ENCODE assay signal across 1 cellular context in the genomic region with DNA sequence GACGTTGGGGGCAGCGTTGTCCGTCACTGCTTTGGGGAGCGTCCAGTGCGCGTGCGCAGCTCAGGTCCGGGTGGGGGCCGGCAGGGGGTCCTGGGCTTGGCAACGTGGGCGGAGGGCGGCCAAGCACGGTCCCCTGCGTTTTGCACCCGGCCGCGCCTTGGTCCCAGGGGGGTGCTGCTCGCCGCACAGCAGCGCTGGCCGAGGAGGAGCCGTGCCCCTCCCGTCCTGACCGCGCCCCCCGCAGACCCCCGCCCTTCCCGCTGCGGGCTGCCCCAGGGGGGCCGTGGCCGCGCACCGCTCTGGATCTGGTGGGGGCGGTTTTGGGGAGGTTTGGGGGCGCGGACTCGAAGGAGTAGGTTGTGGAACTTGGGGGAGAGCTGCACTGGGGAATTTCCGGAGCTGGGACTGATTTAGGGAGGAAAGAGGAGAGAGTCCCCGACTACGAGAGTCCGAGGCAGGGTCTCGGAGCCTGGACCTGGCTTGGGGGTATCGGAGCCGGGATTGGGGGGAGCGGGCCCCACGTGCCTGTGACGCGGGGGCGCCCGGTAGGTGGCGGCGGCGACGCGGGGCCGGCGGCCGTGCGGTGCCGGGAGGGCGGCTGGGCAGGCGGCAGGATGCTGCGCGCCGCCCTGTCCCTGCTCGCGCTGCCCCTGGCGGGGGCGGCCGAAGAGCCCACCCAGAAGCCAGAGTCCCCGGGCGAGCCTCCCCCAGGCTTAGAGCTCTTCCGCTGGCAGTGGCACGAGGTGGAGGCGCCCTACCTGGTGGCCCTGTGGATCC.
A peak's percentile ranks its signal among the peaks of the same experiment; 100 is the strongest.
TF ChIP-seq lines count a peak whose summit lies in the region.

A gene with protein sequence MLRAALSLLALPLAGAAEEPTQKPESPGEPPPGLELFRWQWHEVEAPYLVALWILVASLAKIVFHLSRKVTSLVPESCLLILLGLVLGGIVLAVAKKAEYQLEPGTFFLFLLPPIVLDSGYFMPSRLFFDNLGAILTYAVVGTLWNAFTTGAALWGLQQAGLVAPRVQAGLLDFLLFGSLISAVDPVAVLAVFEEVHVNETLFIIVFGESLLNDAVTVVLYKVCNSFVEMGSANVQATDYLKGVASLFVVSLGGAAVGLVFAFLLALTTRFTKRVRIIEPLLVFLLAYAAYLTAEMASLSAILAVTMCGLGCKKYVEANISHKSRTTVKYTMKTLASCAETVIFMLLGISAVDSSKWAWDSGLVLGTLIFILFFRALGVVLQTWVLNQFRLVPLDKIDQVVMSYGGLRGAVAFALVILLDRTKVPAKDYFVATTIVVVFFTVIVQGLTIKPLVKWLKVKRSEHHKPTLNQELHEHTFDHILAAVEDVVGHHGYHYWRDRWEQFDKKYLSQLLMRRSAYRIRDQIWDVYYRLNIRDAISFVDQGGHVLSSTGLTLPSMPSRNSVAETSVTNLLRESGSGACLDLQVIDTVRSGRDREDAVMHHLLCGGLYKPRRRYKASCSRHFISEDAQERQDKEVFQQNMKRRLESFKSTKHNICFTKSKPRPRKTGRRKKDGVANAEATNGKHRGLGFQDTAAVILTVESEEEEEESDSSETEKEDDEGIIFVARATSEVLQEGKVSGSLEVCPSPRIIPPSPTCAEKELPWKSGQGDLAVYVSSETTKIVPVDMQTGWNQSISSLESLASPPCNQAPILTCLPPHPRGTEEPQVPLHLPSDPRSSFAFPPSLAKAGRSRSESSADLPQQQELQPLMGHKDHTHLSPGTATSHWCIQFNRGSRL (plus strand): TSS at position 579 of the 777 bp plus-strand sequence. CDS start 36 bp downstream, at position 615.

TF ChIP-seq in HEK293, 187 proteins besides CTCF, POLR2A, EP300 and RAD21 (continues in another document):
- no peak for TF ChIP-seq ZNF843 (tag by site-specific recombination; IDR thresholded peaks at IDR 0.05)
- TF ChIP-seq ZNF133 (tag by site-specific recombination; IDR thresholded peaks at IDR 0.05), result no peak
- TF ChIP-seq SALL2 (tag by site-specific recombination; IDR thresholded peaks at IDR 0.05; ENCODE audit: borderline replicate concordance), result no peak
- TF ChIP-seq OVOL3 (tag by site-specific recombination; IDR thresholded peaks at IDR 0.05), result no peak
- TF ChIP-seq ZNF776 (tag by site-specific recombination; IDR thresholded peaks at IDR 0.05; ENCODE audit: borderline replicate concordance), result no peak
- TF ChIP-seq, protein P1, sequence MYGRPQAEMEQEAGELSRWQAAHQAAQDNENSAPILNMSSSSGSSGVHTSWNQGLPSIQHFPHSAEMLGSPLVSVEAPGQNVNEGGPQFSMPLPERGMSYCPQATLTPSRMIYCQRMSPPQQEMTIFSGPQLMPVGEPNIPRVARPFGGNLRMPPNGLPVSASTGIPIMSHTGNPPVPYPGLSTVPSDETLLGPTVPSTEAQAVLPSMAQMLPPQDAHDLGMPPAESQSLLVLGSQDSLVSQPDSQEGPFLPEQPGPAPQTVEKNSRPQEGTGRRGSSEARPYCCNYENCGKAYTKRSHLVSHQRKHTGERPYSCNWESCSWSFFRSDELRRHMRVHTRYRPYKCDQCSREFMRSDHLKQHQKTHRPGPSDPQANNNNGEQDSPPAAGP (tag by site-specific recombination; IDR thresholded peaks at IDR 0.05), result 0 out of 2 replicates have a peak, but pooled peaks have one; percentile 29
- TF ChIP-seq ZNF394 (tag by site-specific recombination; IDR thresholded peaks at IDR 0.05; ENCODE audit: borderline replicate concordance), result no peak
- TF ChIP-seq ZNF341 (tag by site-specific recombination; IDR thresholded peaks at IDR 0.05; ENCODE audit: low read depth), result peak; percentile 49
- TF ChIP-seq ZNF423 (tag by site-specific recombination; IDR thresholded peaks at IDR 0.05), result peak; percentile 73
- TF ChIP-seq ZNF354C (tag by site-specific recombination; IDR thresholded peaks at IDR 0.05; ENCODE audit: borderline replicate concordance, low read depth), result no peak
- TF ChIP-seq ZNF155 (tag by site-specific recombination; IDR thresholded peaks at IDR 0.05), result no peak
- TF ChIP-seq ZNF658 (tag by site-specific recombination; IDR thresholded peaks at IDR 0.05), result no peak
- TF ChIP-seq, protein P2, sequence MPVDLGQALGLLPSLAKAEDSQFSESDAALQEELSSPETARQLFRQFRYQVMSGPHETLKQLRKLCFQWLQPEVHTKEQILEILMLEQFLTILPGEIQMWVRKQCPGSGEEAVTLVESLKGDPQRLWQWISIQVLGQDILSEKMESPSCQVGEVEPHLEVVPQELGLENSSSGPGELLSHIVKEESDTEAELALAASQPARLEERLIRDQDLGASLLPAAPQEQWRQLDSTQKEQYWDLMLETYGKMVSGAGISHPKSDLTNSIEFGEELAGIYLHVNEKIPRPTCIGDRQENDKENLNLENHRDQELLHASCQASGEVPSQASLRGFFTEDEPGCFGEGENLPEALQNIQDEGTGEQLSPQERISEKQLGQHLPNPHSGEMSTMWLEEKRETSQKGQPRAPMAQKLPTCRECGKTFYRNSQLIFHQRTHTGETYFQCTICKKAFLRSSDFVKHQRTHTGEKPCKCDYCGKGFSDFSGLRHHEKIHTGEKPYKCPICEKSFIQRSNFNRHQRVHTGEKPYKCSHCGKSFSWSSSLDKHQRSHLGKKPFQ (tag by site-specific recombination; IDR thresholded peaks at IDR 0.05), result no peak
- no peak for TF ChIP-seq ZNF223 (tag by site-specific recombination; IDR thresholded peaks at IDR 0.05)
- TF ChIP-seq SP3 (tag by site-specific recombination; IDR thresholded peaks at IDR 0.05), result peak; percentile 22; the same call in 1 of the 2 replicates
- TF ChIP-seq, protein P3, sequence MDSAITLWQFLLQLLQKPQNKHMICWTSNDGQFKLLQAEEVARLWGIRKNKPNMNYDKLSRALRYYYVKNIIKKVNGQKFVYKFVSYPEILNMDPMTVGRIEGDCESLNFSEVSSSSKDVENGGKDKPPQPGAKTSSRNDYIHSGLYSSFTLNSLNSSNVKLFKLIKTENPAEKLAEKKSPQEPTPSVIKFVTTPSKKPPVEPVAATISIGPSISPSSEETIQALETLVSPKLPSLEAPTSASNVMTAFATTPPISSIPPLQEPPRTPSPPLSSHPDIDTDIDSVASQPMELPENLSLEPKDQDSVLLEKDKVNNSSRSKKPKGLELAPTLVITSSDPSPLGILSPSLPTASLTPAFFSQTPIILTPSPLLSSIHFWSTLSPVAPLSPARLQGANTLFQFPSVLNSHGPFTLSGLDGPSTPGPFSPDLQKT (IDR thresholded peaks at IDR 0.05; ENCODE audit: borderline replicate concordance, low read depth, low read length), result no peak
- TF ChIP-seq ZNF335 (tag by site-specific recombination; conservative IDR thresholded peaks at IDR 0.05), result peak; percentile 28; the same call in 1 of the 2 replicates
- no peak for TF ChIP-seq ZNF146 (tag by site-specific recombination; IDR thresholded peaks at IDR 0.05)
- no peak for TF ChIP-seq ZNF426 (tag by site-specific recombination; IDR thresholded peaks at IDR 0.05)
- TF ChIP-seq ZNF830 (tag by site-specific recombination; IDR thresholded peaks at IDR 0.05; ENCODE audit: low read depth), result no peak
- no peak for TF ChIP-seq ZNF121 (tag by site-specific recombination; IDR thresholded peaks at IDR 0.05)
- 0 out of 2 replicates have a peak, but pooled peaks have one; percentile 25 for TF ChIP-seq SP2 (tag by site-specific recombination; IDR thresholded peaks at IDR 0.05)
- TF ChIP-seq, protein P4, sequence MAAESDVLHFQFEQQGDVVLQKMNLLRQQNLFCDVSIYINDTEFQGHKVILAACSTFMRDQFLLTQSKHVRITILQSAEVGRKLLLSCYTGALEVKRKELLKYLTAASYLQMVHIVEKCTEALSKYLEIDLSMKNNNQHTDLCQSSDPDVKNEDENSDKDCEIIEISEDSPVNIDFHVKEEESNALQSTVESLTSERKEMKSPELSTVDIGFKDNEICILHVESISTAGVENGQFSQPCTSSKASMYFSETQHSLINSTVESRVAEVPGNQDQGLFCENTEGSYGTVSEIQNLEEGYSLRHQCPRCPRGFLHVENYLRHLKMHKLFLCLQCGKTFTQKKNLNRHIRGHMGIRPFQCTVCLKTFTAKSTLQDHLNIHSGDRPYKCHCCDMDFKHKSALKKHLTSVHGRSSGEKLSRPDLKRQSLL (tag by site-specific recombination; IDR thresholded peaks at IDR 0.05), result no peak
- TF ChIP-seq ZNF837 (tag by site-specific recombination; IDR thresholded peaks at IDR 0.05), result no peak
- TF ChIP-seq ZNF324 (tag by site-specific recombination; IDR thresholded peaks at IDR 0.05), result no peak
- peak; percentile 85 for TF ChIP-seq KLF1 (tag by site-specific recombination; IDR thresholded peaks at IDR 0.05)
- peak; percentile 26; the same call in 1 of the 2 replicates for TF ChIP-seq ZBTB48 (tag by site-specific recombination; IDR thresholded peaks at IDR 0.05)
- no peak for TF ChIP-seq ZNF23 (tag by site-specific recombination; IDR thresholded peaks at IDR 0.05; ENCODE audit: borderline replicate concordance)
- TF ChIP-seq, protein P5, sequence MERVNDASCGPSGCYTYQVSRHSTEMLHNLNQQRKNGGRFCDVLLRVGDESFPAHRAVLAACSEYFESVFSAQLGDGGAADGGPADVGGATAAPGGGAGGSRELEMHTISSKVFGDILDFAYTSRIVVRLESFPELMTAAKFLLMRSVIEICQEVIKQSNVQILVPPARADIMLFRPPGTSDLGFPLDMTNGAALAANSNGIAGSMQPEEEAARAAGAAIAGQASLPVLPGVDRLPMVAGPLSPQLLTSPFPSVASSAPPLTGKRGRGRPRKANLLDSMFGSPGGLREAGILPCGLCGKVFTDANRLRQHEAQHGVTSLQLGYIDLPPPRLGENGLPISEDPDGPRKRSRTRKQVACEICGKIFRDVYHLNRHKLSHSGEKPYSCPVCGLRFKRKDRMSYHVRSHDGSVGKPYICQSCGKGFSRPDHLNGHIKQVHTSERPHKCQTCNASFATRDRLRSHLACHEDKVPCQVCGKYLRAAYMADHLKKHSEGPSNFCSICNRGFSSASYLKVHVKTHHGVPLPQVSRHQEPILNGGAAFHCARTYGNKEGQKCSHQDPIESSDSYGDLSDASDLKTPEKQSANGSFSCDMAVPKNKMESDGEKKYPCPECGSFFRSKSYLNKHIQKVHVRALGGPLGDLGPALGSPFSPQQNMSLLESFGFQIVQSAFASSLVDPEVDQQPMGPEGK (tag by site-specific recombination; IDR thresholded peaks at IDR 0.05), result peak; percentile 93
- TF ChIP-seq, protein P6, sequence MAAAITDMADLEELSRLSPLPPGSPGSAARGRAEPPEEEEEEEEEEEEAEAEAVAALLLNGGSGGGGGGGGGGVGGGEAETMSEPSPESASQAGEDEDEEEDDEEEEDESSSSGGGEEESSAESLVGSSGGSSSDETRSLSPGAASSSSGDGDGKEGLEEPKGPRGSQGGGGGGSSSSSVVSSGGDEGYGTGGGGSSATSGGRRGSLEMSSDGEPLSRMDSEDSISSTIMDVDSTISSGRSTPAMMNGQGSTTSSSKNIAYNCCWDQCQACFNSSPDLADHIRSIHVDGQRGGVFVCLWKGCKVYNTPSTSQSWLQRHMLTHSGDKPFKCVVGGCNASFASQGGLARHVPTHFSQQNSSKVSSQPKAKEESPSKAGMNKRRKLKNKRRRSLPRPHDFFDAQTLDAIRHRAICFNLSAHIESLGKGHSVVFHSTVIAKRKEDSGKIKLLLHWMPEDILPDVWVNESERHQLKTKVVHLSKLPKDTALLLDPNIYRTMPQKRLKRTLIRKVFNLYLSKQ (tag by site-specific recombination; IDR thresholded peaks at IDR 0.05; ENCODE audit: borderline replicate concordance), result no peak
- TF ChIP-seq ZFHX2 (tag by site-specific recombination; conservative IDR thresholded peaks at IDR 0.05), result peak; percentile 63
- TF ChIP-seq ZNF600 (tag by site-specific recombination; IDR thresholded peaks at IDR 0.05), result no peak
- TF ChIP-seq ZNF19 (tag by site-specific recombination; IDR thresholded peaks at IDR 0.05; ENCODE audit: low read depth), result no peak
- 0 out of 2 replicates have a peak, but pooled peaks have one; percentile 11 for TF ChIP-seq ZNF629 (tag by site-specific recombination; IDR thresholded peaks at IDR 0.05)
- no peak for TF ChIP-seq ZNF248 (tag by site-specific recombination; IDR thresholded peaks at IDR 0.05)
- TF ChIP-seq ZNF596 (tag by site-specific recombination; IDR thresholded peaks at IDR 0.05), result no peak
- peak; percentile 46 for TF ChIP-seq KLF9 (tag by site-specific recombination; IDR thresholded peaks at IDR 0.05; ENCODE audit: low read depth)
- TF ChIP-seq, protein P7, sequence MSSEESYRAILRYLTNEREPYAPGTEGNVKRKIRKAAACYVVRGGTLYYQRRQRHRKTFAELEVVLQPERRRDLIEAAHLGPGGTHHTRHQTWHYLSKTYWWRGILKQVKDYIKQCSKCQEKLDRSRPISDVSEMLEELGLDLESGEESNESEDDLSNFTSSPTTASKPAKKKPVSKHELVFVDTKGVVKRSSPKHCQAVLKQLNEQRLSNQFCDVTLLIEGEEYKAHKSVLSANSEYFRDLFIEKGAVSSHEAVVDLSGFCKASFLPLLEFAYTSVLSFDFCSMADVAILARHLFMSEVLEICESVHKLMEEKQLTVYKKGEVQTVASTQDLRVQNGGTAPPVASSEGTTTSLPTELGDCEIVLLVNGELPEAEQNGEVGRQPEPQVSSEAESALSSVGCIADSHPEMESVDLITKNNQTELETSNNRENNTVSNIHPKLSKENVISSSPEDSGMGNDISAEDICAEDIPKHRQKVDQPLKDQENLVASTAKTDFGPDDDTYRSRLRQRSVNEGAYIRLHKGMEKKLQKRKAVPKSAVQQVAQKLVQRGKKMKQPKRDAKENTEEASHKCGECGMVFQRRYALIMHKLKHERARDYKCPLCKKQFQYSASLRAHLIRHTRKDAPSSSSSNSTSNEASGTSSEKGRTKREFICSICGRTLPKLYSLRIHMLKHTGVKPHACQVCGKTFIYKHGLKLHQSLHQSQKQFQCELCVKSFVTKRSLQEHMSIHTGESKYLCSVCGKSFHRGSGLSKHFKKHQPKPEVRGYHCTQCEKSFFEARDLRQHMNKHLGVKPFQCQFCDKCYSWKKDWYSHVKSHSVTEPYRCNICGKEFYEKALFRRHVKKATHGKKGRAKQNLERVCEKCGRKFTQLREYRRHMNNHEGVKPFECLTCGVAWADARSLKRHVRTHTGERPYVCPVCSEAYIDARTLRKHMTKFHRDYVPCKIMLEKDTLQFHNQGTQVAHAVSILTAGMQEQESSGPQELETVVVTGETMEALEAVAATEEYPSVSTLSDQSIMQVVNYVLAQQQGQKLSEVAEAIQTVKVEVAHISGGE (tag by site-specific recombination; conservative IDR thresholded peaks at IDR 0.05; ENCODE audit: low read depth), result no peak
- TF ChIP-seq, protein P8, sequence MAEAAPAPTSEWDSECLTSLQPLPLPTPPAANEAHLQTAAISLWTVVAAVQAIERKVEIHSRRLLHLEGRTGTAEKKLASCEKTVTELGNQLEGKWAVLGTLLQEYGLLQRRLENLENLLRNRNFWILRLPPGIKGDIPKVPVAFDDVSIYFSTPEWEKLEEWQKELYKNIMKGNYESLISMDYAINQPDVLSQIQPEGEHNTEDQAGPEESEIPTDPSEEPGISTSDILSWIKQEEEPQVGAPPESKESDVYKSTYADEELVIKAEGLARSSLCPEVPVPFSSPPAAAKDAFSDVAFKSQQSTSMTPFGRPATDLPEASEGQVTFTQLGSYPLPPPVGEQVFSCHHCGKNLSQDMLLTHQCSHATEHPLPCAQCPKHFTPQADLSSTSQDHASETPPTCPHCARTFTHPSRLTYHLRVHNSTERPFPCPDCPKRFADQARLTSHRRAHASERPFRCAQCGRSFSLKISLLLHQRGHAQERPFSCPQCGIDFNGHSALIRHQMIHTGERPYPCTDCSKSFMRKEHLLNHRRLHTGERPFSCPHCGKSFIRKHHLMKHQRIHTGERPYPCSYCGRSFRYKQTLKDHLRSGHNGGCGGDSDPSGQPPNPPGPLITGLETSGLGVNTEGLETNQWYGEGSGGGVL (tag by site-specific recombination; IDR thresholded peaks at IDR 0.05), result peak; percentile 76
- TF ChIP-seq ZNF610 (tag by site-specific recombination; IDR thresholded peaks at IDR 0.05; ENCODE audit: borderline replicate concordance), result peak; percentile 83; the same call in 1 of the 2 replicates
- TF ChIP-seq ZBTB1 (tag by site-specific recombination; IDR thresholded peaks at IDR 0.05), result no peak
- TF ChIP-seq ZNF544 (tag by site-specific recombination; IDR thresholded peaks at IDR 0.05), result no peak
- no peak for TF ChIP-seq ZNF654 (tag by site-specific recombination; IDR thresholded peaks at IDR 0.05; ENCODE audit: low read depth)
